Comparison of ENCODE assay signal across 9 cellular contexts in genomic region chr11:10898763-10899541, GRCh38. TPM values are rescaled to one million over a fixed set of nuclear protein-coding genes. Genes with fewer than 3 reads are reported as not detected.
DNase-seq lines count a peak whose midpoint lies in the region; ATAC-seq and TF ChIP-seq lines count a peak whose summit lies in the region.
"Had no signal": no experiment of that assay in that cellular context is flagged by ENCODE, and none has a peak within 500 bp of the region (broad histone marks: within the 10 kb centered on the region; RNA-seq: fewer than 3 reads in every experiment).

No MANE protein-coding gene starts in this region.

- H3K4me1 Mint-ChIP-seq in glutamatergic neuron (ENCODE audit: low read depth, unreplicated experiment), result peaks cover 27% of the 10 kb centered on the region
- H3K4me1 Mint-ChIP-seq in stimulated activated memory B cell treated with anti-CD40 and anti-IgM and Interleukin-4, amounts not matched to agents 10 μg/mL and 1 μg/mL and 100 μg/mL, for 72 hours, result peaks cover 22% of the 10 kb centered on the region

- TF ChIP-seq CTCF in WERI-Rb-1 (IDR thresholded peaks at IDR 0.05; ENCODE audit: low read depth, low read length), result no peak
- TF ChIP-seq CTCF in glutamatergic neuron (IDR thresholded peaks at IDR 0.05; ENCODE audit: partially characterized antibody, unreplicated experiment), result no peak

- H3K9me2 ChIP-seq in GM23248 (ENCODE audit: insufficient read depth), result no peaks in the 10 kb centered on the region

- peak overlapping the region; percentile 99 for H3K27ac ChIP-seq in GM23248
- peak overlapping the region; percentile 55 for H3K27ac ChIP-seq in WERI-Rb-1

- peak overlapping the region; percentile 53 for H2AFZ ChIP-seq in GM23248

- DNase-seq in GM23248 (no peak), WERI-Rb-1 (no peak), glutamatergic neuron (no peak), NCI-H2081 treated with DMSO at 0.1 percent for 48 hours (lab: John Stamatoyannopoulos, UW) (no peak), NCI-H1092 treated with DMSO at 0.1 percent for 48 hours (lab: John Stamatoyannopoulos, UW) (no peak)
- DNase-seq: T-helper 9 cell had no signal

- H3K27ac Mint-ChIP-seq in glutamatergic neuron (ENCODE audit: unreplicated experiment), result no peak overlapping the region
- H3K27ac Mint-ChIP-seq in stimulated activated memory B cell treated with anti-CD40 and anti-IgM and Interleukin-4, amounts not matched to agents 10 μg/mL and 1 μg/mL and 100 μg/mL, for 72 hours, result peak overlapping the region; percentile 65

- ATAC-seq in stimulated activated memory B cell treated with anti-CD40 and anti-IgM and Interleukin-4, amounts not matched to agents 10 μg/mL and 1 μg/mL and 100 μg/mL, for 72 hours, result no peak
- ATAC-seq in GM19328 (IDR thresholded peaks at IDR 0.05; ENCODE audit: unreplicated experiment) (no peak), HG03565 (IDR thresholded peaks at IDR 0.05; ENCODE audit: unreplicated experiment) (no peak)

- WGBS in GM23248 (ENCODE audit: low coverage in 1 of 2, low lambda C conversion rate in 2 of 2, missing lambda C conversion rate in 2 of 2), 2 experiments, result 76 to 77% methylated on average over 8 of the region's 8 CpGs

- H4K20me1 ChIP-seq in GM23248 (ENCODE audit: insufficient read depth), result no peaks in the 10 kb centered on the region

- no peaks in the 10 kb centered on the region for H3K9me3 ChIP-seq in GM23248 (ENCODE audit: low read depth)
- no peaks in the 10 kb centered on the region for H3K9me3 ChIP-seq in WERI-Rb-1 (ENCODE audit: severe bottlenecking)

- H3K4me2 ChIP-seq in GM23248 (ENCODE audit: unreplicated experiment), result peak overlapping the region; percentile 84

- no peaks in the 10 kb centered on the region for H3K79me2 ChIP-seq in GM23248 (ENCODE audit: insufficient read depth)

- peaks cover 35% of the 10 kb centered on the region for H3K4me1 ChIP-seq in GM23248 (ENCODE audit: insufficient read depth)

- H3K36me3 Mint-ChIP-seq in glutamatergic neuron (ENCODE audit: unreplicated experiment), result no peaks in the 10 kb centered on the region
- peaks cover 4% of the 10 kb centered on the region for H3K36me3 Mint-ChIP-seq in stimulated activated memory B cell treated with anti-CD40 and anti-IgM and Interleukin-4, amounts not matched to agents 10 μg/mL and 1 μg/mL and 100 μg/mL, for 72 hours

- H3K27me3 Mint-ChIP-seq in glutamatergic neuron (ENCODE audit: unreplicated experiment), result peaks cover 3% of the 10 kb centered on the region
- peaks cover 12% of the 10 kb centered on the region for H3K27me3 Mint-ChIP-seq in stimulated activated memory B cell treated with anti-CD40 and anti-IgM and Interleukin-4, amounts not matched to agents 10 μg/mL and 1 μg/mL and 100 μg/mL, for 72 hours

- H3K4me3 ChIP-seq in GM23248 (peak overlapping the region; percentile 13), WERI-Rb-1 (ENCODE audit: low read depth, low read length) (no peak overlapping the region)

- peak overlapping the region; percentile 12 for H3K4me3 Mint-ChIP-seq in glutamatergic neuron (ENCODE audit: unreplicated experiment)
- H3K4me3 Mint-ChIP-seq in stimulated activated memory B cell treated with anti-CD40 and anti-IgM and Interleukin-4, amounts not matched to agents 10 μg/mL and 1 μg/mL and 100 μg/mL, for 72 hours, result no peak overlapping the region

- H3K9me3 Mint-ChIP-seq in glutamatergic neuron (ENCODE audit: unreplicated experiment), result peaks cover 6% of the 10 kb centered on the region
- H3K9me3 Mint-ChIP-seq in stimulated activated memory B cell treated with anti-CD40 and anti-IgM and Interleukin-4, amounts not matched to agents 10 μg/mL and 1 μg/mL and 100 μg/mL, for 72 hours, result no peaks in the 10 kb centered on the region

- peaks cover 41% of the 10 kb centered on the region for H3F3A ChIP-seq in GM23248 (ENCODE audit: insufficient read depth)

- H3K36me3 ChIP-seq in GM23248 (ENCODE audit: low read depth), result no peaks in the 10 kb centered on the region
- no peaks in the 10 kb centered on the region for H3K36me3 ChIP-seq in WERI-Rb-1

- no peaks in the 10 kb centered on the region for H3K27me3 ChIP-seq in GM23248 (replicated peaks; ENCODE audit: insufficient read depth)
- no peaks in the 10 kb centered on the region for H3K27me3 ChIP-seq in WERI-Rb-1 (ENCODE audit: insufficient read depth, low read depth, severe bottlenecking)

- peak overlapping the region; percentile 87 for H3K9ac ChIP-seq in GM23248

- in situ Hi-C loops in GM23248 (cut with MboI), result no loop called here

RNA-seq across cellular contexts. Expression of gene ZBED5, which starts 41.1 kb away (rescaled TPM):
- total RNA-seq in GM23248 (2014; rRNA removed; shearing (Covaris generic)), result 25.6 and 32.4 TPM in 2 replicates
- polyA plus RNA-seq in GM23248 (2016; fragmentation: Nextera tagmentation; extraction: Ambion mirVana), result 27.7 and 27.8 TPM in 2 replicates
- 83.4 TPM for total RNA-seq in glutamatergic neuron (ENCODE audit: unreplicated experiment)
